11 cellular contexts compared by ENCODE assay signal in the genomic region with DNA sequence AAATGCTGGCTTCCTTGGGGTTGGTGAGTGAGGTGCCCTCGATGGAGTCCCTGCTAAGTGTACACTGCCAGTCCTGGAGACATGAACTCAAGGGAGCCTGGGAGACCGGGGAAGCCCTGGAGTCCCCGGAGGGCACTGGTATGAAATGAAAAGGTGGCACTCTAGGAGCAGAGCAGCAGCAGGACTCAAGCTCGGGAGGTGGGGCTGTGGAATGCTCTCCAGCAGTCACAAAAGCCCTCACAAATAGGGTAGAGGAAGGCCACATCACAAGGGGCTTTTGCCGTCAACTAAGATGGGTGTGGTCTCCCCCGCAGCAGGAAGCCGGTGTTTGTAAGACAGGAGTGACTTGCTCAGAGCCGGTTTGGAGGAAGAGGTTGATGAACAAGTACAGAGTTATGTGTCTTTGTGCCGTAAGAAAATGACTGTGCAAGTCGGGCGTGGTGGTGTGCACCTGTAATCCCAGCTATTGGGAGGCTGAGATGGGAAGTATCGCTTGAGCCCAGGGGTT. TPM values are rescaled to one million over a fixed set of nuclear protein-coding genes. Genes with fewer than 3 reads are reported as not detected.
DNase-seq lines count a peak whose midpoint lies in the region; ATAC-seq and TF ChIP-seq lines count a peak whose summit lies in the region.
"Had no signal": no experiment of that assay in that cellular context is flagged by ENCODE, and none has a peak within 500 bp of the region (broad histone marks: within the 10 kb centered on the region; RNA-seq: fewer than 3 reads in every experiment).

No MANE protein-coding gene starts in this region.

- H3K4me3 Mint-ChIP-seq in progenitor cell of endocrine pancreas (ENCODE audit: low read depth) = no peak overlapping the region
- H3K4me3 Mint-ChIP-seq: dendritic cell treated with granulocyte-macrophage colony-stimulating factor and Interleukin-4, amounts not matched to agents 40 ng/mL and 50 ng/mL, for 4 days had no signal

- H3K4me1 Mint-ChIP-seq in progenitor cell of endocrine pancreas (ENCODE audit: low read depth) = no peaks in the 10 kb centered on the region

- peak overlapping the region; percentile 70 for H3K27ac Mint-ChIP-seq in progenitor cell of endocrine pancreas
- H3K27ac Mint-ChIP-seq: dendritic cell treated with granulocyte-macrophage colony-stimulating factor and Interleukin-4, amounts not matched to agents 40 ng/mL and 50 ng/mL, for 4 days had no signal

- ATAC-seq in GM21619 (IDR thresholded peaks at IDR 0.05; ENCODE audit: unreplicated experiment) (no peak), HG03280 (IDR thresholded peaks at IDR 0.05; ENCODE audit: unreplicated experiment) (no peak), left lobe of liver (no peak)

- no peaks in the 10 kb centered on the region for H3K9me3 Mint-ChIP-seq in progenitor cell of endocrine pancreas (ENCODE audit: low read depth)
- H3K9me3 Mint-ChIP-seq: dendritic cell treated with granulocyte-macrophage colony-stimulating factor and Interleukin-4, amounts not matched to agents 40 ng/mL and 50 ng/mL, for 4 days had no signal

- peaks cover 16% of the 10 kb centered on the region for H3K27me3 Mint-ChIP-seq in progenitor cell of endocrine pancreas

- DNase-seq in ELF-1 (ENCODE audit: low read depth, low spot score) (peak; percentile 68), T-helper 9 cell (peak; percentile 21), progenitor cell of endocrine pancreas (ENCODE audit: low spot score, unreplicated experiment) (no peak), left lobe of liver (ENCODE audit: low spot score) (no peak), COLO829 (ENCODE audit: low spot score) (no peak)
- peak; percentile 62 for DNase-seq in activated naive CD4-positive, alpha-beta T cell treated with anti-CD3 and anti-CD28 coated beads, Interleukin-2, amount 50 U/mL, for 16 hours
- DNase-seq: DMS53, SIG-M5 had no signal

- no peak for TF ChIP-seq CTCF in progenitor cell of endocrine pancreas (IDR thresholded peaks at IDR 0.05; ENCODE audit: unreplicated experiment)

- H3K36me3 Mint-ChIP-seq in progenitor cell of endocrine pancreas (ENCODE audit: insufficient read depth) = no peaks in the 10 kb centered on the region

RNA-seq across cellular contexts. Expression of a gene that starts 19.3 kb away (rescaled TPM):
- total RNA-seq in progenitor cell of endocrine pancreas (16.5 and 18.4 TPM in 2 replicates), left lobe of liver (0.20 TPM)

Comparison
In these comparisons a context has a peak if more than half of its experiments do, and no peak if none do; other contexts are left out.
1. DNase-seq: peak in ELF-1 (single experiment), T-helper 9 cell (single experiment) and activated naive CD4-positive, alpha-beta T cell treated with anti-CD3 and anti-CD28 coated beads, Interleukin-2, amount 50 U/mL, for 16 hours (single experiment); none in progenitor cell of endocrine pancreas (single experiment), left lobe of liver (single experiment) and COLO829 (single experiment).
2. RNA of a gene that starts 19.3 kb away (total RNA-seq): 16.5 to 18.4 TPM in progenitor cell of endocrine pancreas; 0.20 TPM in left lobe of liver (single experiment); every median in the first group is over 10 times any median in the second.